25 cellular contexts compared by ENCODE assay signal in genomic region chr1:71427066-71427465, GRCh38.
"Had no signal": no experiment of that assay in that cellular context is flagged by ENCODE, and none has a peak within 500 bp of the region (broad histone marks: within the 10 kb centered on the region; RNA-seq: fewer than 3 reads in every experiment).

No MANE protein-coding gene starts in this region.

- H3K9me3 ChIP-seq: breast epithelium, esophagus muscularis mucosa, left ventricle myocardium inferior, right lobe of liver, transverse colon had no signal

- H3K27ac ChIP-seq: breast epithelium, esophagus muscularis mucosa, left ventricle myocardium inferior, right lobe of liver, transverse colon, WERI-Rb-1 had no signal

- H3K27me3 Mint-ChIP-seq: activated CD4-positive, alpha-beta memory T cell treated with anti-CD3 and anti-CD28 coated beads for 36 hours; activated CD4-positive, alpha-beta T cell treated with anti-CD3 and anti-CD28 coated beads, Interleukin-2, amount 10 ng/mL, durations not matched to agents 24 days and 14 days; activated naive CD4-positive, alpha-beta T cell treated with anti-CD3 and anti-CD28 coated beads, Interleukin-2, amount 50 U/mL, for 24 hours; activated naive CD8-positive, alpha-beta T cell treated with anti-CD3 and anti-CD28 coated beads, Interleukin-2, amount 50 U/mL, for 24 hours; activated T-cell treated with anti-CD3 and anti-CD28 coated beads, Interleukin-2, amount 50 U/mL, for 24 hours; activated T-helper 17 cell treated with anti-CD3 and anti-CD28 coated beads, Interleukin-2, amount 50 U/mL, for 72 hours had no signal

- H3K4me3 Mint-ChIP-seq: activated CD4-positive, alpha-beta memory T cell treated with anti-CD3 and anti-CD28 coated beads for 36 hours; activated CD4-positive, alpha-beta T cell treated with anti-CD3 and anti-CD28 coated beads, Interleukin-2, amount 10 ng/mL, durations not matched to agents 24 days and 14 days; activated naive CD4-positive, alpha-beta T cell treated with anti-CD3 and anti-CD28 coated beads, Interleukin-2, amount 50 U/mL, for 24 hours; activated naive CD8-positive, alpha-beta T cell treated with anti-CD3 and anti-CD28 coated beads, Interleukin-2, amount 50 U/mL, for 24 hours; activated T-cell treated with anti-CD3 and anti-CD28 coated beads, Interleukin-2, amount 50 U/mL, for 24 hours; activated T-helper 17 cell treated with anti-CD3 and anti-CD28 coated beads, Interleukin-2, amount 50 U/mL, for 72 hours; natural killer cell; T-helper 1 cell treated with Interleukin-12 subunit alpha and Interleukin-12 subunit beta and Interleukin-4 antibody, amounts not matched to agents 30 μg/mL and 1 μg/mL, for 36 hours had no signal

- H3K9me3 Mint-ChIP-seq: activated CD4-positive, alpha-beta memory T cell treated with anti-CD3 and anti-CD28 coated beads for 36 hours; activated CD4-positive, alpha-beta T cell treated with anti-CD3 and anti-CD28 coated beads, Interleukin-2, amount 10 ng/mL, durations not matched to agents 24 days and 14 days; activated naive CD4-positive, alpha-beta T cell treated with anti-CD3 and anti-CD28 coated beads, Interleukin-2, amount 50 U/mL, for 24 hours; activated T-helper 17 cell treated with anti-CD3 and anti-CD28 coated beads, Interleukin-2, amount 50 U/mL, for 72 hours; T-helper 1 cell treated with Interleukin-12 subunit alpha and Interleukin-12 subunit beta and Interleukin-4 antibody, amounts not matched to agents 30 μg/mL and 1 μg/mL, for 36 hours had no signal

- H3K27me3 ChIP-seq: breast epithelium, esophagus muscularis mucosa, right lobe of liver, transverse colon had no signal

- H3K4me1 Mint-ChIP-seq: activated CD4-positive, alpha-beta T cell treated with anti-CD3 and anti-CD28 coated beads, Interleukin-2, amount 10 ng/mL, durations not matched to agents 24 days and 14 days; activated naive CD4-positive, alpha-beta T cell treated with anti-CD3 and anti-CD28 coated beads, Interleukin-2, amount 50 U/mL, for 24 hours; activated naive CD8-positive, alpha-beta T cell treated with anti-CD3 and anti-CD28 coated beads, Interleukin-2, amount 50 U/mL, for 24 hours; activated T-helper 17 cell treated with anti-CD3 and anti-CD28 coated beads, Interleukin-2, amount 50 U/mL, for 72 hours; natural killer cell had no signal

- H3K36me3 Mint-ChIP-seq: activated CD4-positive, alpha-beta memory T cell treated with anti-CD3 and anti-CD28 coated beads for 36 hours; activated naive CD4-positive, alpha-beta T cell treated with anti-CD3 and anti-CD28 coated beads, Interleukin-2, amount 50 U/mL, for 24 hours; natural killer cell had no signal

- H3K4me1 ChIP-seq: breast epithelium, esophagus muscularis mucosa, left ventricle myocardium inferior, right lobe of liver had no signal

- H3K27ac Mint-ChIP-seq: activated CD4-positive, alpha-beta memory T cell treated with anti-CD3 and anti-CD28 coated beads for 36 hours; activated CD4-positive, alpha-beta T cell treated with anti-CD3 and anti-CD28 coated beads, Interleukin-2, amount 10 ng/mL, durations not matched to agents 24 days and 14 days; activated naive CD4-positive, alpha-beta T cell treated with anti-CD3 and anti-CD28 coated beads, Interleukin-2, amount 50 U/mL, for 24 hours; activated naive CD8-positive, alpha-beta T cell treated with anti-CD3 and anti-CD28 coated beads, Interleukin-2, amount 50 U/mL, for 24 hours; activated T-cell treated with anti-CD3 and anti-CD28 coated beads, Interleukin-2, amount 50 U/mL, for 24 hours; activated T-helper 17 cell treated with anti-CD3 and anti-CD28 coated beads, Interleukin-2, amount 50 U/mL, for 72 hours; natural killer cell; T-helper 1 cell treated with Interleukin-12 subunit alpha and Interleukin-12 subunit beta and Interleukin-4 antibody, amounts not matched to agents 30 μg/mL and 1 μg/mL, for 36 hours had no signal

- H3K4me3 ChIP-seq: breast epithelium, esophagus muscularis mucosa, left ventricle myocardium inferior, lung, right lobe of liver, transverse colon had no signal

- DNase-seq: activated CD4-positive, alpha-beta memory T cell treated with anti-CD3 and anti-CD28 coated beads for 36 hours; activated CD4-positive, alpha-beta T cell treated with anti-CD3 and anti-CD28 coated beads, Interleukin-2, amount 10 ng/mL, durations not matched to agents 24 days and 14 days; activated CD4-positive, CD25-positive, alpha-beta regulatory T cell treated with anti-CD3 and anti-CD28 coated beads, Interleukin-2, amount 50 U/mL, for 72 hours; activated CD8-positive, alpha-beta memory T cell treated with anti-CD3 and anti-CD28 coated beads, Interleukin-2, amount 50 U/mL, for 48 hours; activated gamma-delta T cell treated with Interleukin-2 at 50 U/mL for 16 hours; activated naive CD8-positive, alpha-beta T cell treated with anti-CD3 and anti-CD28 coated beads, Interleukin-2, amount 50 U/mL, for 24 hours; activated T-cell treated with anti-CD3 and anti-CD28 coated beads, Interleukin-2, amount 50 U/mL, for 24 hours; central memory CD4-positive, alpha-beta T cell; dermis blood vessel endothelial cell; effector CD4-positive, alpha-beta T cell; left ventricle myocardium inferior; mesendoderm; natural killer cell; right lobe of liver; stimulated activated CD4-positive, alpha-beta T cell treated with anti-CD3 and anti-CD28 coated beads, Interleukin-2, amount 100 ng/mL, for 48 hours; stimulated activated naive CD4-positive, alpha-beta T cell treated with Interleukin-2 at 50 U/mL for 16 hours; T-helper 9 cell; transverse colon; WERI-Rb-1 had no signal

- H3K36me3 ChIP-seq: esophagus muscularis mucosa, left ventricle myocardium inferior, right lobe of liver, transverse colon, WERI-Rb-1 had no signal
